8 cellular contexts compared by ENCODE assay signal in the genomic region with DNA sequence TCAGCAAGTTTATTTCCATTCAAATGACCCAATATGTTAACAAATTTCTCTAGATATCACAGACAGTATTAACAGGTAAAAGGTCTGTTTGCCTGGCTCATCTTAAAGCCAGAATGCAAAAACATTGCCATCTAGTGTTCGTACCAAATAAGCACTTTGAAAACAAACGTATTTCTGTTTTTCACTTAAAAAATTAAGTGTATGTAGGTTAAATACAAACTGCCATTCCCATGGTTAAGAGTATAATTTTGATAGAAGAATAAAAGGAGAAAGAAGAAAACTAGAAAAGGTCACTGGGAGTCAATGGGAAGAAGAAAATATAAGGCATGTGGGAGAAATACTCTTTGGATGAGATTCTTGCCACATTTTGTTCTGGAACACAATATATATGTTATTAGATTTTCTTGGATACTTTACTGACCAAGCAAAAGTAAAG. TPM values are rescaled to one million over a fixed set of nuclear protein-coding genes. Genes with fewer than 3 reads are reported as not detected.
DNase-seq lines count a peak whose midpoint lies in the region; ATAC-seq and TF ChIP-seq lines count a peak whose summit lies in the region.

No MANE protein-coding gene starts in this region.

- peaks cover 11% of the 10 kb centered on the region for H3K36me3 ChIP-seq in mammary epithelial cell (ENCODE audit: insufficient read depth, low read length)

- no peaks in the 10 kb centered on the region for H4K20me1 ChIP-seq in mammary epithelial cell (ENCODE audit: insufficient read depth, low read length)

- CTCF ChIA-PET in mammary epithelial cell (lab: Charles Lee; ENCODE audit: low non-redundant PET), result no interaction called here

- TF ChIP-seq CTCF in natural killer cell (IDR thresholded peaks at IDR 0.05) (peak; percentile 14), mammary epithelial cell (conservative IDR thresholded peaks at IDR 0.05 in 1 of 2, IDR thresholded peaks at IDR 0.05 in 1 of 2; ENCODE audit: extremely low read depth in 1 of 2, insufficient read depth in 1 of 2, low read depth in 1 of 2, low read length in 2 of 2) (peak; percentile 46 to 62), neural crest cell (conservative IDR thresholded peaks at IDR 0.05) (peak; percentile 83)

- H3K4me3 Mint-ChIP-seq in natural killer cell (no peak overlapping the region), neural crest cell (no peak overlapping the region)
- H3K4me3 Mint-ChIP-seq in natural killer cell treated with Interleukin-12 subunit alpha and Interleukin-12 subunit beta and Interleukin-15 and Interleukin-18, amount 100 ng/mL, for 72 hours, result no peak overlapping the region
- no peak overlapping the region for H3K4me3 Mint-ChIP-seq in stimulated activated effector memory CD8-positive, alpha-beta T cell treated with anti-CD3 and anti-CD28 coated beads, Interleukin-12 subunit alpha, Interleukin-12 subunit beta, amount 100 ng/mL, for 72 hours

- DNase-seq in natural killer cell (no peak), NCI-H2196 treated with DMSO at 0.1 percent for 48 hours (lab: John Stamatoyannopoulos, UW; ENCODE audit: unreplicated experiment) (peak; percentile 61), mammary epithelial cell (peak; percentile 6), neural crest cell (ENCODE audit: low read depth, low spot score) (no peak)
- no peak for DNase-seq in natural killer cell treated with Interleukin-12 subunit alpha and Interleukin-12 subunit beta and Interleukin-15 and Interleukin-18, amount 100 ng/mL, for 72 hours (ENCODE audit: low spot score)
- no peak for DNase-seq in stimulated activated effector memory CD8-positive, alpha-beta T cell treated with anti-CD3 and anti-CD28 coated beads, Interleukin-12 subunit alpha, Interleukin-12 subunit beta, amount 100 ng/mL, for 72 hours (ENCODE audit: low spot score in 2 of 2)

- no peak overlapping the region for H3K4me2 ChIP-seq in mammary epithelial cell (ENCODE audit: insufficient read depth, low read depth, low read length)

- intact Hi-C loops in natural killer cell (cut with micrococcal nuclease), result loop anchor here (5.0 to 10.0 kb wide), 2 partner anchors 582 to 860 kb away; a partner anchor contains a TSS
- intact Hi-C loops in mammary epithelial cell (cut with micrococcal nuclease), result loop anchor here (1.0 to 5.0 kb wide), 3 partner anchors 51 to 635 kb away; no protein-coding TSS in a partner anchor

- WGBS in mammary epithelial cell (ENCODE audit: low coverage, missing lambda C conversion rate), result 60% methylated on average over 2 of the region's 2 CpGs

- no peak overlapping the region for H3K27ac ChIP-seq in mammary epithelial cell (ENCODE audit: insufficient read depth, low read depth, low read length)

- no TSS peak for BruUV-seq in mammary epithelial cell (replicated peaks; lab: Mats Ljungman, UMichigan)

- H3K9ac ChIP-seq in mammary epithelial cell (ENCODE audit: insufficient read depth, low read length), result no peak overlapping the region

- no peaks in the 10 kb centered on the region for H3K9me3 ChIP-seq in mammary epithelial cell (replicated peaks; ENCODE audit: insufficient read depth, low read length)

- ATAC-seq in natural killer cell (no peak), HG03175 (IDR thresholded peaks at IDR 0.05; ENCODE audit: unreplicated experiment) (no peak), GM19035 (IDR thresholded peaks at IDR 0.05; ENCODE audit: unreplicated experiment) (no peak)
- ATAC-seq in natural killer cell treated with Interleukin-12 subunit alpha and Interleukin-12 subunit beta and Interleukin-15 and Interleukin-18, amount 100 ng/mL, for 72 hours, result no peak
- ATAC-seq in stimulated activated effector memory CD8-positive, alpha-beta T cell treated with anti-CD3 and anti-CD28 coated beads, Interleukin-12 subunit alpha, Interleukin-12 subunit beta, amount 100 ng/mL, for 72 hours, result no peak

- H3K4me1 Mint-ChIP-seq in natural killer cell (no peaks in the 10 kb centered on the region), neural crest cell (no peaks in the 10 kb centered on the region)
- H3K4me1 Mint-ChIP-seq in natural killer cell treated with Interleukin-12 subunit alpha and Interleukin-12 subunit beta and Interleukin-15 and Interleukin-18, amount 100 ng/mL, for 72 hours (ENCODE audit: low read depth in 2 of 2), result no peaks in the 10 kb centered on the region
- no peaks in the 10 kb centered on the region for H3K4me1 Mint-ChIP-seq in stimulated activated effector memory CD8-positive, alpha-beta T cell treated with anti-CD3 and anti-CD28 coated beads, Interleukin-12 subunit alpha, Interleukin-12 subunit beta, amount 100 ng/mL, for 72 hours

- H3K27me3 ChIP-seq in mammary epithelial cell (ENCODE audit: insufficient read depth, low read length), result no peaks in the 10 kb centered on the region

- H3K79me2 ChIP-seq in mammary epithelial cell (ENCODE audit: insufficient read depth, low read length), result peaks cover 4% of the 10 kb centered on the region

- H3K27ac Mint-ChIP-seq in natural killer cell (no peak overlapping the region), neural crest cell (ENCODE audit: unreplicated experiment) (no peak overlapping the region)
- no peak overlapping the region for H3K27ac Mint-ChIP-seq in natural killer cell treated with Interleukin-12 subunit alpha and Interleukin-12 subunit beta and Interleukin-15 and Interleukin-18, amount 100 ng/mL, for 72 hours
- no peak overlapping the region for H3K27ac Mint-ChIP-seq in stimulated activated effector memory CD8-positive, alpha-beta T cell treated with anti-CD3 and anti-CD28 coated beads, Interleukin-12 subunit alpha, Interleukin-12 subunit beta, amount 100 ng/mL, for 72 hours

- in situ Hi-C loops in mammary epithelial cell (cut with MboI; ENCODE audit: low sequenced_read_pairs in 2 of 2), result no loop called here

- dilution Hi-C loops in mammary epithelial cell (cut with HindIII; ENCODE audit: low sequenced_read_pairs), result no loop called here

- H3K36me3 Mint-ChIP-seq in natural killer cell (no peaks in the 10 kb centered on the region), neural crest cell (ENCODE audit: low read depth) (no peaks in the 10 kb centered on the region)
- H3K36me3 Mint-ChIP-seq in natural killer cell treated with Interleukin-12 subunit alpha and Interleukin-12 subunit beta and Interleukin-15 and Interleukin-18, amount 100 ng/mL, for 72 hours, result no peaks in the 10 kb centered on the region
- H3K36me3 Mint-ChIP-seq in stimulated activated effector memory CD8-positive, alpha-beta T cell treated with anti-CD3 and anti-CD28 coated beads, Interleukin-12 subunit alpha, Interleukin-12 subunit beta, amount 100 ng/mL, for 72 hours, result peaks cover 33% of the 10 kb centered on the region

- H3K27me3 Mint-ChIP-seq in natural killer cell (ENCODE audit: low read depth in 2 of 2), result no peaks in the 10 kb centered on the region
- H3K27me3 Mint-ChIP-seq in natural killer cell treated with Interleukin-12 subunit alpha and Interleukin-12 subunit beta and Interleukin-15 and Interleukin-18, amount 100 ng/mL, for 72 hours, result no peaks in the 10 kb centered on the region
- no peaks in the 10 kb centered on the region for H3K27me3 Mint-ChIP-seq in neural crest cell (ENCODE audit: low read depth)

- H3K4me3 ChIP-seq in mammary epithelial cell (replicated peaks in 1 of 3; ENCODE audit: insufficient read depth in 1 of 3, low read depth in 2 of 3, low read length in 3 of 3), result no peak overlapping the region

- H3K9me3 Mint-ChIP-seq in natural killer cell (no peaks in the 10 kb centered on the region), neural crest cell (no peaks in the 10 kb centered on the region)
- no peaks in the 10 kb centered on the region for H3K9me3 Mint-ChIP-seq in natural killer cell treated with Interleukin-12 subunit alpha and Interleukin-12 subunit beta and Interleukin-15 and Interleukin-18, amount 100 ng/mL, for 72 hours
- H3K9me3 Mint-ChIP-seq in stimulated activated effector memory CD8-positive, alpha-beta T cell treated with anti-CD3 and anti-CD28 coated beads, Interleukin-12 subunit alpha, Interleukin-12 subunit beta, amount 100 ng/mL, for 72 hours, result no peaks in the 10 kb centered on the region

- no peaks in the 10 kb centered on the region for H3K4me1 ChIP-seq in mammary epithelial cell (ENCODE audit: insufficient read depth, low read length)

- no peak overlapping the region for H2AFZ ChIP-seq in mammary epithelial cell (ENCODE audit: low read depth, low read length)

RNA-seq across cellular contexts. Expression of a gene that starts 51.0 kb away (rescaled TPM):
- total RNA-seq in natural killer cell (10 to 100 TPM in 2 of 3 donors, 1 to 10 TPM in 1; 7.3 to 13.6 (median 11.8) TPM), mammary epithelial cell (10 to 100 TPM; 26.2 to 27.2 TPM), neural crest cell (27.9 and 31.3 TPM in 2 replicates)
- 10 to 100 TPM; 24.7 to 35.7 TPM for total RNA-seq in natural killer cell treated with Interleukin-12 subunit alpha and Interleukin-12 subunit beta and Interleukin-15 and Interleukin-18, amount 100 ng/mL, for 72 hours
- 10.1 TPM for polyA plus RNA-seq in mammary epithelial cell
- polyA minus RNA-seq in mammary epithelial cell, result 22.9 TPM

Comparison
In these comparisons a context has a peak if more than half of its experiments do, and no peak if none do; other contexts are left out.
1. DNase-seq: peak in NCI-H2196 treated with DMSO at 0.1 percent for 48 hours (single experiment) and mammary epithelial cell (single experiment); none in natural killer cell (single experiment), natural killer cell treated with Interleukin-12 subunit alpha and Interleukin-12 subunit beta and Interleukin-15 and Interleukin-18, amount 100 ng/mL, for 72 hours (single experiment), neural crest cell (single experiment) and stimulated activated effector memory CD8-positive, alpha-beta T cell treated with anti-CD3 and anti-CD28 coated beads, Interleukin-12 subunit alpha, Interleukin-12 subunit beta, amount 100 ng/mL, for 72 hours (0 of 2).
2. CTCF ChIP-seq: peak in every context shown above with its lines; median percentile 83 in neural crest cell; 54 in mammary epithelial cell; 14 in natural killer cell.